Comparison of ENCODE assay signal across 16 cellular contexts in the genomic region with DNA sequence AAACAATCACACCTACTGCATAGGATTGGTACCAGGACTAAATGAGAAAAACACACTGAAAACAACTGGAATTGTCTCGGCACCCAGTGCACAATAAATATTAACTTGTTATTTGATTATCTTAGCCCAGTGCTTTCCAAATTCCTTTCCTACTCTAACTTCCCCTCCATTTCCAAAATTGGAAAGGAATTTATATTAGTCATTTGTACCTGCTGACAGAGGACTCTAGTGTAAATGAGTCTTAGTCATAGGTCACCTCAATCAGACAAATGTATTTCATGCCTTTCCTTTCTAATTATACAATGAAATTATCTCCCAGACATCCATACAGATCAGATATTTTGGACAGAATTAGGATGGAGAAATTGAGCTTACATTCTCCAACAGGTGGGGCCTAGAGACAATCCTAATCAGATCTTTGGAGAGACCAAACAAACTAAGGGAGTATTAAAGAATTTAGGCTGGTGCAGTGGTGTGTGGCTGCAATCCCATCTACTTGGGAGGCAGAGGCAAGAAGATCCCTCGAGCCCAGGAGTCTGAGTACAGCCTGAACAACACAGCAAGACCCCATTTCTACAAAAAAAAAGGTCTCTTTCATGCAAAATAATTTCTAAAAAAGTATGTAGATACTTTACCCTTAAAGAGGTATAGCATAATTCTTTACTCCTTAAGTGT. TPM values are rescaled to one million over a fixed set of nuclear protein-coding genes. Genes with fewer than 3 reads are reported as not detected.
DNase-seq lines count a peak whose midpoint lies in the region; ATAC-seq and TF ChIP-seq lines count a peak whose summit lies in the region.
"Had no signal": no experiment of that assay in that cellular context is flagged by ENCODE, and none has a peak within 500 bp of the region (broad histone marks: within the 10 kb centered on the region; RNA-seq: fewer than 3 reads in every experiment).

No MANE protein-coding gene starts in this region.

- H3K9ac ChIP-seq in SK-N-SH: no peak overlapping the region

- no peak overlapping the region for H2AFZ ChIP-seq in SK-N-SH (ENCODE audit: low read depth)

- H3K9me3 Mint-ChIP-seq in Caco-2 (ENCODE audit: unreplicated experiment) (no peaks in the 10 kb centered on the region), progenitor cell of endocrine pancreas (ENCODE audit: low read depth) (no peaks in the 10 kb centered on the region)
- no peaks in the 10 kb centered on the region for H3K9me3 Mint-ChIP-seq in naive thymus-derived CD8-positive, alpha-beta T cell
- H3K9me3 Mint-ChIP-seq: activated T-helper 1 cell treated with anti-CD3 and anti-CD28 coated beads, Interleukin-12 subunit alpha, Interleukin-12 subunit beta, Interleukin-2, Interleukin-4 antibody, amounts not matched to agents 30 ng/mL and 10 ng/mL and 1 ng/mL, durations not matched to agents 14 hours and 24 hours and 36 hours; dendritic cell treated with granulocyte-macrophage colony-stimulating factor and Interleukin-4, amounts not matched to agents 40 ng/mL and 50 ng/mL, for 4 days had no signal

- H3K4me2 ChIP-seq in SK-N-SH: peak overlapping the region; percentile 31

- no TSS peak for BruUV-seq in Caco-2 (replicated peaks; lab: Mats Ljungman, UMichigan)

- H3K9me3 ChIP-seq in Caco-2 (peaks cover 3% of the 10 kb centered on the region; the same call in 1 of the 2 replicates), SK-N-SH (no peaks in the 10 kb centered on the region)

- POLR2A ChIA-PET in Caco-2 (lab: Charles Lee): interaction anchor here (1.1 kb wide), 1 partner anchor 9 kb away, joined by 8 read pairs; the partner anchor contains the start of gene SH3D19
- POLR2A ChIA-PET in SK-N-SH (lab: Yijun Ruan, JAX): no interaction called here
- POLR2A ChIA-PET in naive thymus-derived CD8-positive, alpha-beta T cell (lab: Charles Lee): no interaction called here

- H3K27ac ChIP-seq in SK-N-SH (ENCODE audit: low read depth in 2 of 2, low read length in 1 of 2): peak overlapping the region in 1 of 2 experiments; percentile 23; a peak in 1 of 4 replicates
- H3K27ac ChIP-seq: SK-N-MC had no signal

- peaks cover 13% of the 10 kb centered on the region for H3K36me3 Mint-ChIP-seq in Caco-2 (ENCODE audit: insufficient read depth, unreplicated experiment)
- H3K36me3 Mint-ChIP-seq in progenitor cell of endocrine pancreas (ENCODE audit: insufficient read depth): peaks cover 3% of the 10 kb centered on the region
- no peaks in the 10 kb centered on the region for H3K36me3 Mint-ChIP-seq in naive thymus-derived CD8-positive, alpha-beta T cell

- peaks cover 84% of the 10 kb centered on the region for H3K79me2 ChIP-seq in SK-N-SH (ENCODE audit: insufficient read depth)

- peak; percentile 89 for ATAC-seq in omental fat pad (ENCODE audit: low FRiP score)
- no peak for ATAC-seq in GM18909 (IDR thresholded peaks at IDR 0.05; ENCODE audit: poor library complexity, unreplicated experiment)
- ATAC-seq in naive thymus-derived CD8-positive, alpha-beta T cell: no peak

- H3K4me1 Mint-ChIP-seq in Caco-2 (ENCODE audit: low read depth, unreplicated experiment) (peaks cover 46% of the 10 kb centered on the region), progenitor cell of endocrine pancreas (ENCODE audit: low read depth) (peaks cover 29% of the 10 kb centered on the region)
- no peaks in the 10 kb centered on the region for H3K4me1 Mint-ChIP-seq in naive thymus-derived CD8-positive, alpha-beta T cell

- no peak for TF ChIP-seq EP300 in SK-N-SH (IDR thresholded peaks at IDR 0.05; ENCODE audit: borderline replicate concordance in 1 of 2, low read depth in 1 of 2, low read length in 1 of 2)

- intact Hi-C loops in Caco-2 (cut with micrococcal nuclease; ENCODE audit: unreplicated experiment): no loop called here

- DNase-seq in Caco-2 (no peak), SK-N-SH (no peak), fibroblast of the aortic adventitia (ENCODE audit: low read depth) (peak; percentile 26), omental fat pad (ENCODE audit: low spot score) (no peak), progenitor cell of endocrine pancreas (ENCODE audit: low spot score, unreplicated experiment) (no peak), NCI-H524 (lab: John Stamatoyannopoulos, UW) (no peak)
- no peak for DNase-seq in naive thymus-derived CD8-positive, alpha-beta T cell
- DNase-seq: activated CD4-positive, CD25-positive, alpha-beta regulatory T cell treated with anti-CD3 and anti-CD28 coated beads, Interleukin-2, amount 50 U/mL, for 72 hours; hypothalamus; NCI-H446 treated with DMSO at 0.1 percent for 48 hours; stimulated activated CD4-positive, alpha-beta T cell treated with anti-CD3 and anti-CD28 coated beads, Interleukin-12 subunit alpha, Interleukin-12 subunit beta, amount 100 ng/mL, for 4 hours; stimulated activated CD8-positive, alpha-beta memory T cell treated with anti-CD3 and anti-CD28 coated beads, Interleukin-4, amount 100 ng/mL, for 48 hours had no signal

- peak overlapping the region; percentile 24 for H3K4me3 Mint-ChIP-seq in Caco-2 (ENCODE audit: unreplicated experiment)
- H3K4me3 Mint-ChIP-seq in progenitor cell of endocrine pancreas (ENCODE audit: low read depth): no peak overlapping the region
- no peak overlapping the region for H3K4me3 Mint-ChIP-seq in naive thymus-derived CD8-positive, alpha-beta T cell
- H3K4me3 Mint-ChIP-seq: activated T-helper 1 cell treated with anti-CD3 and anti-CD28 coated beads, Interleukin-12 subunit alpha, Interleukin-12 subunit beta, Interleukin-2, Interleukin-4 antibody, amounts not matched to agents 30 ng/mL and 10 ng/mL and 1 ng/mL, durations not matched to agents 14 hours and 24 hours and 36 hours; dendritic cell treated with granulocyte-macrophage colony-stimulating factor and Interleukin-4, amounts not matched to agents 40 ng/mL and 50 ng/mL, for 4 days had no signal

- H3K4me3 ChIP-seq in Caco-2 (ENCODE audit: low read depth, low read length): no peak overlapping the region
- no peak overlapping the region for H3K4me3 ChIP-seq in SK-N-SH (ENCODE audit: low read depth in 2 of 2, low read length in 1 of 2)
- H3K4me3 ChIP-seq in fibroblast of the aortic adventitia (ENCODE audit: low read depth, low read length): no peak overlapping the region
- H3K4me3 ChIP-seq: SK-N-MC had no signal

- H4K20me1 ChIP-seq in SK-N-SH (ENCODE audit: insufficient read depth): no peaks in the 10 kb centered on the region

- peaks cover 45% of the 10 kb centered on the region for H3K4me1 ChIP-seq in Caco-2
- H3K4me1 ChIP-seq in SK-N-SH (ENCODE audit: control insufficient read depth in 1 of 2, insufficient read depth in 2 of 2, low read depth in 1 of 2, low read length in 1 of 2): peaks cover 0 to 12% of the 10 kb centered on the region in 2 experiments; a peak in 1 of 4 replicates

- H3K27me3 ChIP-seq in Caco-2 (replicated peaks; ENCODE audit: control insufficient read depth, insufficient read depth, low read length): no peaks in the 10 kb centered on the region
- H3K27me3 ChIP-seq in SK-N-SH (ENCODE audit: insufficient read depth): no peaks in the 10 kb centered on the region

- CTCF ChIA-PET in Caco-2 (lab: Charles Lee): no interaction called here
- CTCF ChIA-PET in SK-N-SH (lab: Yijun Ruan, JAX): interaction anchor here (1.6 to 1.9 kb wide), 2 partner anchors 8 to 11 kb away, joined by 4 to 6 read pairs; no protein-coding TSS in a partner anchor

- H3K36me3 ChIP-seq in Caco-2 (ENCODE audit: control insufficient read depth, insufficient read depth, low read length) (no peaks in the 10 kb centered on the region; the same call in 1 of the 2 replicates), SK-N-SH (replicated peaks in 1 of 2; ENCODE audit: control insufficient read depth in 1 of 2, insufficient read depth in 2 of 2, low read length in 1 of 2) (peaks cover 0 to 3% of the 10 kb centered on the region in 2 experiments)

- TF ChIP-seq CTCF in Caco-2 (IDR thresholded peaks at IDR 0.05; ENCODE audit: insufficient read depth in 1 of 2, low read depth in 1 of 2, low read length in 1 of 2, severe bottlenecking in 1 of 2, unreplicated experiment in 1 of 2): no peak
- TF ChIP-seq CTCF in SK-N-SH (IDR thresholded peaks at IDR 0.05): no peak
- no peak for TF ChIP-seq CTCF in fibroblast of the aortic adventitia (IDR thresholded peaks at IDR 0.05; ENCODE audit: insufficient read depth, low read length)
- TF ChIP-seq CTCF in omental fat pad (IDR thresholded peaks at IDR 0.05): no peak
- TF ChIP-seq CTCF in progenitor cell of endocrine pancreas (IDR thresholded peaks at IDR 0.05; ENCODE audit: unreplicated experiment): no peak

- H3K27me3 Mint-ChIP-seq in Caco-2 (ENCODE audit: insufficient read depth, unreplicated experiment): no peaks in the 10 kb centered on the region
- H3K27me3 Mint-ChIP-seq in progenitor cell of endocrine pancreas: no peaks in the 10 kb centered on the region
- H3K27me3 Mint-ChIP-seq in naive thymus-derived CD8-positive, alpha-beta T cell: peaks cover 13 to 23% (median 14%) of the 10 kb centered on the region in 5 donors
- H3K27me3 Mint-ChIP-seq: dendritic cell treated with granulocyte-macrophage colony-stimulating factor and Interleukin-4, amounts not matched to agents 40 ng/mL and 50 ng/mL, for 4 days had no signal

- peak overlapping the region; percentile 62 for H3K27ac Mint-ChIP-seq in Caco-2 (ENCODE audit: unreplicated experiment)
- no peak overlapping the region for H3K27ac Mint-ChIP-seq in progenitor cell of endocrine pancreas
- H3K27ac Mint-ChIP-seq in naive thymus-derived CD8-positive, alpha-beta T cell: no peak overlapping the region
- H3K27ac Mint-ChIP-seq: activated T-helper 1 cell treated with anti-CD3 and anti-CD28 coated beads, Interleukin-12 subunit alpha, Interleukin-12 subunit beta, Interleukin-2, Interleukin-4 antibody, amounts not matched to agents 30 ng/mL and 10 ng/mL and 1 ng/mL, durations not matched to agents 14 hours and 24 hours and 36 hours; dendritic cell treated with granulocyte-macrophage colony-stimulating factor and Interleukin-4, amounts not matched to agents 40 ng/mL and 50 ng/mL, for 4 days had no signal

- H3K9me2 ChIP-seq in SK-N-SH: no peaks in the 10 kb centered on the region

- no peak for TF ChIP-seq RAD21 in SK-N-SH (IDR thresholded peaks at IDR 0.05; ENCODE audit: low read length)

- 47% methylated on average over 2 of the region's 2 CpGs for WGBS in SK-N-SH (ENCODE audit: low lambda C conversion rate)

- peaks cover 11% of the 10 kb centered on the region for H3F3A ChIP-seq in SK-N-SH (replicated peaks; ENCODE audit: insufficient read depth)

RNA-seq across cellular contexts. Expression of gene SH3D19, which starts 10.1 kb away (rescaled TPM):
- total RNA-seq in Caco-2 (2022): 57.2 and 57.8 TPM in 2 replicates
- 7.1 and 9.6 TPM in 2 replicates for polyA plus RNA-seq in SK-N-SH (2012; rRNA removed)
- 9.2 and 10.8 TPM in 2 replicates for polyA plus RNA-seq in SK-N-SH (2012; cell fraction: cytosol; rRNA removed)
- 9.2 and 15.4 TPM in 2 replicates for polyA plus RNA-seq in SK-N-SH (2012; cell fraction: nucleus; rRNA removed)
- 60.2 and 95.9 TPM in 2 replicates for total RNA-seq in fibroblast of the aortic adventitia (ENCODE audit: low replicate concordance)
- 100 to 1,000 TPM; 161 to 226 (median 191) TPM for total RNA-seq in omental fat pad
- 35.5 and 38.4 TPM in 2 replicates for total RNA-seq in progenitor cell of endocrine pancreas
- under 1 TPM in 1 of 2 experiments, not detected in 1; 0.42 TPM for total RNA-seq in naive thymus-derived CD8-positive, alpha-beta T cell
- under 1 TPM; 0.56 to 0.62 (median 0.60) TPM for polyA plus RNA-seq in naive thymus-derived CD8-positive, alpha-beta T cell
- total RNA-seq: activated T-helper 1 cell treated with anti-CD3 and anti-CD28 coated beads, Interleukin-12 subunit alpha, Interleukin-12 subunit beta, Interleukin-2, Interleukin-4 antibody, amounts not matched to agents 30 ng/mL and 10 ng/mL and 1 ng/mL, durations not matched to agents 14 hours and 24 hours and 36 hours had no signal

RNA-seq across cellular contexts. Expression of gene PRSS48, which starts 38.4 kb away (rescaled TPM):
- total RNA-seq in Caco-2 (2022) (not detected in 2 replicates), fibroblast of the aortic adventitia (ENCODE audit: low replicate concordance) (not detected in 2 replicates), omental fat pad (not detected), progenitor cell of endocrine pancreas (not detected in 2 replicates)
- not detected in 2 replicates for polyA plus RNA-seq in SK-N-SH (2012; rRNA removed)
- not detected in 2 replicates for polyA plus RNA-seq in SK-N-SH (2012; cell fraction: cytosol; rRNA removed)
- not detected in 2 replicates for polyA plus RNA-seq in SK-N-SH (2012; cell fraction: nucleus; rRNA removed)
- not detected for total RNA-seq in naive thymus-derived CD8-positive, alpha-beta T cell
- not detected for polyA plus RNA-seq in naive thymus-derived CD8-positive, alpha-beta T cell
- total RNA-seq: activated T-helper 1 cell treated with anti-CD3 and anti-CD28 coated beads, Interleukin-12 subunit alpha, Interleukin-12 subunit beta, Interleukin-2, Interleukin-4 antibody, amounts not matched to agents 30 ng/mL and 10 ng/mL and 1 ng/mL, durations not matched to agents 14 hours and 24 hours and 36 hours had no signal

Comparison
In these comparisons a context has a peak if more than half of its experiments do, and no peak if none do; other contexts are left out.
1. RNA of gene SH3D19, which starts 10.1 kb away (total RNA-seq): 161 to 226 TPM in omental fat pad, 60.2 to 95.9 TPM in fibroblast of the aortic adventitia, 57.2 to 57.8 TPM in Caco-2 and 35.5 to 38.4 TPM in progenitor cell of endocrine pancreas; 0.42 TPM in naive thymus-derived CD8-positive, alpha-beta T cell; every median in the first group is over 10 times any median in the second.